In the genomic region with DNA sequence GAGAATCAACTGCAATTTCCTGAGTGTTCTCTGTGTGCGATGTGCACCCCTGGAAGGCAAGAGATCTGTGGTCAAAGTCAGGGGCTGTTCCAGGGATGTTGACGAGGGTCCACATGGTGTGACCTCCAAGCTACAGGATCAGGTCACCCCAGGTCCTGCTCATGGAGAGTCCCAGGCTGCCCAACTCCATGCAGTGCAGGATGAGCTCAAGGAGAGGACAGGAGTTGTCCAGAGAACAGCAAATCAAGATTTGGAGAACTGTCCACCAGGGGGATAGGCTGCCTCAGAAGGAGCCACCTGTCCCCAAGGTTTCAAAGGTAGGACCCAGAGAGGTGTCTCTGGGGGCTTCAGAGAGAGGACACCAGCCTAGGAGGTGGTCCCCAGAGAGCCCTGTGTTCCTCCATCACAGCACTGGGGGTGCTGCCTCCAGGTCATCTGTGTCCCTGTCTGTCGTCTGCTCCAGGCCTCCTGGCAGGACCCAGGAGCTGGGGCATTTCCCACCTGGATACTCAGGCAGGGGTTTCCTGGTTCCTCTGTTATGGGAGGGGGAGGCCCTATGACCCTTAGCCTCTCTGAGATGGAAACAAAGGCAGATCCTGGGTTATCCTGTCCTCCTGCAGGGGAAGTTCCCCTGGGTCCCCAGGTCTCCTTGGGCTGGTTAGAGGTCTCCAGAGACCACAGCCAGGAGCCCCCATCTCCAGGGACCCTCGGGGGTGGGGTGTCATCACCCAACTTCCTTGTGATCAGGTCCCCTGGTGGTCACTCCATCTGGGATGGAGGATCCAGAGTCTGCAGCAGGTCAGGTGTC, we compare ENCODE assay signal across 3 cellular contexts.
TF ChIP-seq lines count a peak whose summit lies in the region.

No MANE protein-coding gene starts in this region.

TF ChIP-seq in A549, 52 proteins besides CTCF, POLR2A, EP300 and RAD21 (continues in another document):
- TF ChIP-seq REST (IDR thresholded peaks at IDR 0.05) (no peak), MYC (IDR thresholded peaks at IDR 0.05; ENCODE audit: borderline replicate concordance, low read length) (no peak), RCOR1 (IDR thresholded peaks at IDR 0.05; ENCODE audit: low read depth, low read length) (no peak), MAX (IDR thresholded peaks at IDR 0.05) (no peak), PHF8 (IDR thresholded peaks at IDR 0.05; ENCODE audit: borderline replicate concordance, low read depth) (no peak), TP53 (CRISPR knock-in tag; IDR thresholded peaks at IDR 0.05) (no peak), ESRRA (IDR thresholded peaks at IDR 0.05; ENCODE audit: borderline replicate concordance, low read length) (no peak), HOXB13 (CRISPR knock-in tag; IDR thresholded peaks at IDR 0.05; ENCODE audit: low read depth) (no peak), RNF2 (IDR thresholded peaks at IDR 0.05; ENCODE audit: borderline replicate concordance, low read depth) (no peak), MAZ (IDR thresholded peaks at IDR 0.05; ENCODE audit: borderline replicate concordance, low read depth, low read length) (no peak), RFX5 (IDR thresholded peaks at IDR 0.05) (no peak), NPAS2 (CRISPR knock-in tag; IDR thresholded peaks at IDR 0.05; ENCODE audit: borderline replicate concordance) (no peak), FOSL2 (IDR thresholded peaks at IDR 0.05) (no peak), FOSL2 (CRISPR knock-in tag; IDR thresholded peaks at IDR 0.05) (no peak)
- TF ChIP-seq, protein P1, sequence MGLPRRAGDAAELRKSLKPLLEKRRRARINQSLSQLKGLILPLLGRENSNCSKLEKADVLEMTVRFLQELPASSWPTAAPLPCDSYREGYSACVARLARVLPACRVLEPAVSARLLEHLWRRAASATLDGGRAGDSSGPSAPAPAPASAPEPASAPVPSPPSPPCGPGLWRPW (IDR thresholded peaks at IDR 0.05): no peak

TF ChIP-seq in HepG2, 621 proteins besides CTCF, POLR2A, EP300 and RAD21:
- TF ChIP-seq SPEN (CRISPR knock-in tag; IDR thresholded peaks at IDR 0.05; ENCODE audit: low read depth) (no peak), SIN3B (IDR thresholded peaks at IDR 0.05; ENCODE audit: low read length) (no peak), ZNF7 (CRISPR knock-in tag; IDR thresholded peaks at IDR 0.05) (no peak), ZNF253 (CRISPR knock-in tag; IDR thresholded peaks at IDR 0.05; ENCODE audit: borderline replicate concordance) (no peak), RAD51 (IDR thresholded peaks at IDR 0.05; ENCODE audit: borderline replicate concordance) (no peak), CHD4 (IDR thresholded peaks at IDR 0.05; ENCODE audit: borderline replicate concordance, low read length) (no peak), ZNF10 (CRISPR knock-in tag; IDR thresholded peaks at IDR 0.05; ENCODE audit: borderline replicate concordance, low read depth) (no peak), NFKBIZ (CRISPR knock-in tag; IDR thresholded peaks at IDR 0.05) (no peak), ZNF12 (CRISPR knock-in tag; IDR thresholded peaks at IDR 0.05) (no peak), MBD4 (IDR thresholded peaks at IDR 0.05; ENCODE audit: borderline replicate concordance, low read length) (no peak), ZNF768 (CRISPR knock-in tag; IDR thresholded peaks at IDR 0.05) (no peak), FOSL1 (CRISPR knock-in tag; IDR thresholded peaks at IDR 0.05; ENCODE audit: borderline replicate concordance) (no peak), ZNF816 (CRISPR knock-in tag; IDR thresholded peaks at IDR 0.05; ENCODE audit: borderline replicate concordance) (no peak), ZMYM2 (CRISPR knock-in tag; IDR thresholded peaks at IDR 0.05) (no peak), HDAC6 (IDR thresholded peaks at IDR 0.05; ENCODE audit: low read depth, low read length) (no peak), HMGA1 (CRISPR knock-in tag; conservative IDR thresholded peaks at IDR 0.05) (no peak)
- TF ChIP-seq, protein P2, sequence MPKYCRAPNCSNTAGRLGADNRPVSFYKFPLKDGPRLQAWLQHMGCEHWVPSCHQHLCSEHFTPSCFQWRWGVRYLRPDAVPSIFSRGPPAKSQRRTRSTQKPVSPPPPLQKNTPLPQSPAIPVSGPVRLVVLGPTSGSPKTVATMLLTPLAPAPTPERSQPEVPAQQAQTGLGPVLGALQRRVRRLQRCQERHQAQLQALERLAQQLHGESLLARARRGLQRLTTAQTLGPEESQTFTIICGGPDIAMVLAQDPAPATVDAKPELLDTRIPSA (CRISPR knock-in tag; IDR thresholded peaks at IDR 0.05; ENCODE audit: borderline replicate concordance): no peak
- TF ChIP-seq, protein P3, sequence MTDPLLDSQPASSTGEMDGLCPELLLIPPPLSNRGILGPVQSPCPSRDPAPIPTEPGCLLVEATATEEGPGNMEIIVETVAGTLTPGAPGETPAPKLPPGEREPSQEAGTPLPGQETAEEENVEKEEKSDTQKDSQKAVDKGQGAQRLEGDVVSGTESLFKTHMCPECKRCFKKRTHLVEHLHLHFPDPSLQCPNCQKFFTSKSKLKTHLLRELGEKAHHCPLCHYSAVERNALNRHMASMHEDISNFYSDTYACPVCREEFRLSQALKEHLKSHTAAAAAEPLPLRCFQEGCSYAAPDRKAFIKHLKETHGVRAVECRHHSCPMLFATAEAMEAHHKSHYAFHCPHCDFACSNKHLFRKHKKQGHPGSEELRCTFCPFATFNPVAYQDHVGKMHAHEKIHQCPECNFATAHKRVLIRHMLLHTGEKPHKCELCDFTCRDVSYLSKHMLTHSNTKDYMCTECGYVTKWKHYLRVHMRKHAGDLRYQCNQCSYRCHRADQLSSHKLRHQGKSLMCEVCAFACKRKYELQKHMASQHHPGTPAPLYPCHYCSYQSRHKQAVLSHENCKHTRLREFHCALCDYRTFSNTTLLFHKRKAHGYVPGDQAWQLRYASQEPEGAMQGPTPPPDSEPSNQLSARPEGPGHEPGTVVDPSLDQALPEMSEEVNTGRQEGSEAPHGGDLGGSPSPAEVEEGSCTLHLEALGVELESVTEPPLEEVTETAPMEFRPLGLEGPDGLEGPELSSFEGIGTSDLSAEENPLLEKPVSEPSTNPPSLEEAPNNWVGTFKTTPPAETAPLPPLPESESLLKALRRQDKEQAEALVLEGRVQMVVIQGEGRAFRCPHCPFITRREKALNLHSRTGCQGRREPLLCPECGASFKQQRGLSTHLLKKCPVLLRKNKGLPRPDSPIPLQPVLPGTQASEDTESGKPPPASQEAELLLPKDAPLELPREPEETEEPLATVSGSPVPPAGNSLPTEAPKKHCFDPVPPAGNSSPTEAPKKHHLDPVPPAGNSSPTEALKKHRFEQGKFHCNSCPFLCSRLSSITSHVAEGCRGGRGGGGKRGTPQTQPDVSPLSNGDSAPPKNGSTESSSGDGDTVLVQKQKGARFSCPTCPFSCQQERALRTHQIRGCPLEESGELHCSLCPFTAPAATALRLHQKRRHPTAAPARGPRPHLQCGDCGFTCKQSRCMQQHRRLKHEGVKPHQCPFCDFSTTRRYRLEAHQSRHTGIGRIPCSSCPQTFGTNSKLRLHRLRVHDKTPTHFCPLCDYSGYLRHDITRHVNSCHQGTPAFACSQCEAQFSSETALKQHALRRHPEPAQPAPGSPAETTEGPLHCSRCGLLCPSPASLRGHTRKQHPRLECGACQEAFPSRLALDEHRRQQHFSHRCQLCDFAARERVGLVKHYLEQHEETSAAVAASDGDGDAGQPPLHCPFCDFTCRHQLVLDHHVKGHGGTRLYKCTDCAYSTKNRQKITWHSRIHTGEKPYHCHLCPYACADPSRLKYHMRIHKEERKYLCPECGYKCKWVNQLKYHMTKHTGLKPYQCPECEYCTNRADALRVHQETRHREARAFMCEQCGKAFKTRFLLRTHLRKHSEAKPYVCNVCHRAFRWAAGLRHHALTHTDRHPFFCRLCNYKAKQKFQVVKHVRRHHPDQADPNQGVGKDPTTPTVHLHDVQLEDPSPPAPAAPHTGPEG (CRISPR knock-in tag; IDR thresholded peaks at IDR 0.05): no peak

TF ChIP-seq in SK-N-SH treated with all-trans-retinoic acid at 6 μM for 48 hours, 23 proteins besides CTCF, POLR2A, EP300 and RAD21:
- no peak for TF ChIP-seq ISL1 (CRISPR knock-in tag; IDR thresholded peaks at IDR 0.05)
- TF ChIP-seq ARNTL (CRISPR knock-in tag; IDR thresholded peaks at IDR 0.05; ENCODE audit: borderline replicate concordance, low read depth): no peak
